ENCODE assay signal across 34 cellular contexts in genomic region chr2:31371691-31372090, GRCh38. TPM values are rescaled to one million over a fixed set of nuclear protein-coding genes. Genes with fewer than 3 reads are reported as not detected.
"Had no signal": no experiment of that assay in that cellular context is flagged by ENCODE, and none has a peak within 500 bp of the region (broad histone marks: within the 10 kb centered on the region; RNA-seq: fewer than 3 reads in every experiment).

No MANE protein-coding gene starts in this region.

- H3K4me3 ChIP-seq: ascending aorta, breast epithelium, cardiac muscle cell, esophagus squamous epithelium had no signal

- DNase-seq: activated B cell treated with CpG ODN at 0.5 μM for 24 hours; activated CD4-positive, alpha-beta T cell treated with anti-CD3 and anti-CD28 coated beads for 36 hours; activated CD4-positive, alpha-beta T cell treated with anti-CD3 and anti-CD28 coated beads, Interleukin-2, amount 10 ng/mL, durations not matched to agents 7 days and 5 days; activated CD4-positive, alpha-beta T cell treated with anti-CD3 and anti-CD28 coated beads, Interleukin-2, amount 50 U/mL, for 4 hours; activated CD8-positive, alpha-beta memory T cell treated with anti-CD3 and anti-CD28 coated beads, Interleukin-2, amount 50 U/mL, for 48 hours; activated CD8-positive, alpha-beta T cell treated with anti-CD3 and anti-CD28 coated beads for 36 hours; activated gamma-delta T cell; activated naive CD4-positive, alpha-beta T cell; activated naive CD4-positive, alpha-beta T cell treated with anti-CD3 and anti-CD28 coated beads, Interleukin-2, amount 10 ng/mL, durations not matched to agents 7 days and 5 days; activated naive CD8-positive, alpha-beta T cell treated with anti-CD3 and anti-CD28 coated beads, Interleukin-2, amount 10 ng/mL, durations not matched to agents 7 days and 5 days; activated T-cell treated with anti-CD3 and anti-CD28 coated beads for 4 hours; activated T-cell treated with anti-CD3 and anti-CD28 coated beads, Interleukin-2, amount 50 U/mL, for 24 hours; activated T-cell treated with anti-CD3 and anti-CD28 coated beads, Interleukin-2, amount 50 U/mL, for 72 hours; central memory CD4-positive, alpha-beta T cell; cerebellar nuclear complex; effector memory CD8-positive, alpha-beta T cell; esophagus squamous epithelium; T-helper 1 cell; T-helper 17 cell; T1000; WERI-Rb-1 had no signal

- ATAC-seq: activated CD4-positive, alpha-beta T cell treated with anti-CD3 and anti-CD28 coated beads for 36 hours; activated CD4-positive, CD25-positive, alpha-beta regulatory T cell treated with anti-CD3 and anti-CD28 coated beads, Interleukin-2, amount 50 U/mL, for 24 hours; activated CD8-positive, alpha-beta T cell treated with anti-CD3 and anti-CD28 coated beads for 36 hours; activated naive CD4-positive, alpha-beta T cell treated with anti-CD3 and anti-CD28 coated beads, Interleukin-2, amount 50 U/mL, for 72 hours; activated T-cell treated with anti-CD3 and anti-CD28 coated beads, Interleukin-2, amount 50 U/mL, for 72 hours; effector memory CD8-positive, alpha-beta T cell; SK-N-SH treated with all-trans-retinoic acid at 6 μM for 48 hours; T-helper 17 cell had no signal

- H3K4me1 ChIP-seq: ascending aorta, breast epithelium, esophagus squamous epithelium had no signal

- H3K9me3 Mint-ChIP-seq: activated B cell treated with CpG ODN at 0.5 μM for 24 hours; activated CD4-positive, alpha-beta T cell treated with anti-CD3 and anti-CD28 coated beads, Interleukin-2, amount 10 ng/mL, durations not matched to agents 7 days and 5 days; activated CD8-positive, alpha-beta T cell treated with anti-CD3 and anti-CD28 coated beads for 36 hours; activated naive CD4-positive, alpha-beta T cell treated with anti-CD3 and anti-CD28 coated beads, Interleukin-2, amount 10 ng/mL, durations not matched to agents 7 days and 5 days; activated naive CD4-positive, alpha-beta T cell treated with anti-CD3 and anti-CD28 coated beads, Interleukin-2, amount 50 U/mL, for 72 hours; activated naive CD8-positive, alpha-beta T cell treated with anti-CD3 and anti-CD28 coated beads, Interleukin-2, amount 10 ng/mL, durations not matched to agents 7 days and 5 days; activated T-cell treated with anti-CD3 and anti-CD28 coated beads, Interleukin-2, amount 50 U/mL, for 24 hours; activated T-cell treated with anti-CD3 and anti-CD28 coated beads, Interleukin-2, amount 50 U/mL, for 72 hours; brain; effector memory CD8-positive, alpha-beta T cell; T-helper 2 cell treated with Interferon-gamma antibody and Interleukin-4, amounts not matched to agents 5 μg/mL and 100 μg/mL, for 36 hours had no signal

- H3K27ac ChIP-seq: ascending aorta, breast epithelium, cardiac muscle cell, epithelial cell of prostate, esophagus squamous epithelium, WERI-Rb-1 had no signal

- H3K27me3 ChIP-seq: ascending aorta, breast epithelium, cardiac muscle cell, esophagus squamous epithelium had no signal

- H3K27ac Mint-ChIP-seq: activated B cell treated with CpG ODN at 0.5 μM for 24 hours; activated CD4-positive, alpha-beta T cell treated with anti-CD3 and anti-CD28 coated beads for 36 hours; activated CD4-positive, alpha-beta T cell treated with anti-CD3 and anti-CD28 coated beads, Interleukin-2, amount 10 ng/mL, durations not matched to agents 7 days and 5 days; activated CD8-positive, alpha-beta T cell treated with anti-CD3 and anti-CD28 coated beads for 36 hours; activated naive CD4-positive, alpha-beta T cell treated with anti-CD3 and anti-CD28 coated beads, Interleukin-2, amount 10 ng/mL, durations not matched to agents 7 days and 5 days; activated naive CD4-positive, alpha-beta T cell treated with anti-CD3 and anti-CD28 coated beads, Interleukin-2, amount 50 U/mL, for 72 hours; activated naive CD8-positive, alpha-beta T cell treated with anti-CD3 and anti-CD28 coated beads, Interleukin-2, amount 10 ng/mL, durations not matched to agents 7 days and 5 days; activated T-cell treated with anti-CD3 and anti-CD28 coated beads, Interleukin-2, amount 50 U/mL, for 24 hours; activated T-cell treated with anti-CD3 and anti-CD28 coated beads, Interleukin-2, amount 50 U/mL, for 72 hours; brain; effector memory CD8-positive, alpha-beta T cell; T-helper 17 cell; T-helper 2 cell treated with Interferon-gamma antibody and Interleukin-4, amounts not matched to agents 5 μg/mL and 100 μg/mL, for 36 hours had no signal

- H3K36me3 Mint-ChIP-seq: activated naive CD4-positive, alpha-beta T cell treated with anti-CD3 and anti-CD28 coated beads, Interleukin-2, amount 10 ng/mL, durations not matched to agents 7 days and 5 days; activated naive CD4-positive, alpha-beta T cell treated with anti-CD3 and anti-CD28 coated beads, Interleukin-2, amount 50 U/mL, for 72 hours; activated naive CD8-positive, alpha-beta T cell treated with anti-CD3 and anti-CD28 coated beads, Interleukin-2, amount 10 ng/mL, durations not matched to agents 7 days and 5 days; brain had no signal

- H3K4me3 Mint-ChIP-seq: activated B cell treated with CpG ODN at 0.5 μM for 24 hours; activated CD4-positive, alpha-beta T cell treated with anti-CD3 and anti-CD28 coated beads for 36 hours; activated CD4-positive, alpha-beta T cell treated with anti-CD3 and anti-CD28 coated beads, Interleukin-2, amount 10 ng/mL, durations not matched to agents 7 days and 5 days; activated CD8-positive, alpha-beta T cell treated with anti-CD3 and anti-CD28 coated beads for 36 hours; activated naive CD4-positive, alpha-beta T cell treated with anti-CD3 and anti-CD28 coated beads, Interleukin-2, amount 10 ng/mL, durations not matched to agents 7 days and 5 days; activated naive CD8-positive, alpha-beta T cell treated with anti-CD3 and anti-CD28 coated beads, Interleukin-2, amount 10 ng/mL, durations not matched to agents 7 days and 5 days; activated T-cell treated with anti-CD3 and anti-CD28 coated beads, Interleukin-2, amount 50 U/mL, for 24 hours; activated T-cell treated with anti-CD3 and anti-CD28 coated beads, Interleukin-2, amount 50 U/mL, for 72 hours; brain; effector memory CD8-positive, alpha-beta T cell; T-helper 17 cell; T-helper 2 cell treated with Interferon-gamma antibody and Interleukin-4, amounts not matched to agents 5 μg/mL and 100 μg/mL, for 36 hours had no signal

- H3K9me3 ChIP-seq: ascending aorta, breast epithelium, esophagus squamous epithelium had no signal

- H3K4me1 Mint-ChIP-seq: activated B cell treated with CpG ODN at 0.5 μM for 24 hours; activated CD4-positive, alpha-beta T cell treated with anti-CD3 and anti-CD28 coated beads for 36 hours; activated CD4-positive, alpha-beta T cell treated with anti-CD3 and anti-CD28 coated beads, Interleukin-2, amount 10 ng/mL, durations not matched to agents 7 days and 5 days; activated naive CD4-positive, alpha-beta T cell treated with anti-CD3 and anti-CD28 coated beads, Interleukin-2, amount 10 ng/mL, durations not matched to agents 7 days and 5 days; activated naive CD8-positive, alpha-beta T cell treated with anti-CD3 and anti-CD28 coated beads, Interleukin-2, amount 10 ng/mL, durations not matched to agents 7 days and 5 days; brain; T-helper 17 cell had no signal

- H3K36me3 ChIP-seq: ascending aorta, breast epithelium, cardiac muscle cell, esophagus squamous epithelium, WERI-Rb-1 had no signal

- H3K27me3 Mint-ChIP-seq: activated B cell treated with CpG ODN at 0.5 μM for 24 hours; activated CD4-positive, alpha-beta T cell treated with anti-CD3 and anti-CD28 coated beads for 36 hours; activated CD8-positive, alpha-beta T cell treated with anti-CD3 and anti-CD28 coated beads for 36 hours; activated T-cell treated with anti-CD3 and anti-CD28 coated beads, Interleukin-2, amount 50 U/mL, for 24 hours; brain had no signal

RNA-seq across cellular contexts. Expression of gene XDH, which starts 42.9 kb away (rescaled TPM):
- total RNA-seq: activated B cell treated with CpG ODN at 0.5 μM for 24 hours; activated CD8-positive, alpha-beta memory T cell treated with anti-CD3 and anti-CD28 coated beads for 36 hours; activated naive CD4-positive, alpha-beta T cell treated with anti-CD3 and anti-CD28 coated beads, Interleukin-2, amount 50 U/mL, for 72 hours; activated naive CD8-positive, alpha-beta T cell treated with anti-CD3 and anti-CD28 coated beads, Interleukin-2, amount 10 ng/mL, durations not matched to agents 7 days and 5 days; ascending aorta; dermis microvascular lymphatic vessel endothelial cell; endothelial cell of umbilical vein; frontal cortex had no signal
- polyA plus RNA-seq: endothelial cell of umbilical vein had no signal
